Comparison of ENCODE assay signal across 19 cellular contexts in the genomic region with DNA sequence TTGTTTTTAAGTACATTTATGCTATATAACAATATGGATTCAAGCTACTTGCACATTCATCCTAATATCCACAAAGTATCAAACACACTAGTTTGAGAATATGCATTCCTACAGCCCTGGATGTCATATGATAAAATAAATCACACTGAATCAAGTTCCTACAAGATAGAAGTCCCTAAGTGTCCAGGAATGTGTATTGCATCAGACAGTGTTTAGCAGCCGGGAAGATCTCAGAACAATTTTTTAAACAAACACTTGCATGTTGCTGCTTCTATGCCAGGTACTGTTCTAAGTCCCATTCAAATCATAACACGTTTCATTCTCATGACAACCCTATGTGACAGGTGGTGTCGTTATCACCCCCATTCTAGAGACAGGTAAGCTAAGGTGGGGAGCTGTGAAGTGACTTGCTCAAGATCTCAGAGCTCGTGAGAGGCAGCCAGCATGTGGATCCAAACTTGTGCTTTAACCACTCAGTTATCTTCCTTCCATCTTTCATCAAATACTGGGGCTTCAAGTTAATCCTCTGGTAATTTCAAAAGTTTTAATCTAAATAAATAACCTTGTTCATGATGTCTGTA.
DNase-seq lines count a peak whose midpoint lies in the region; ATAC-seq and TF ChIP-seq lines count a peak whose summit lies in the region.
"Had no signal": no experiment of that assay in that cellular context is flagged by ENCODE, and none has a peak within 500 bp of the region (broad histone marks: within the 10 kb centered on the region; RNA-seq: fewer than 3 reads in every experiment).

No MANE protein-coding gene starts in this region.

- H3K4me3 ChIP-seq in fibroblast of lung (replicated peaks in 1 of 4; ENCODE audit: control extremely low read depth in 1 of 4, insufficient read depth in 1 of 4, low read depth in 3 of 4, low read length in 4 of 4): no peak overlapping the region
- H3K4me3 ChIP-seq in trophoblast cell (ENCODE audit: low read depth, low read length): no peak overlapping the region
- H3K4me3 ChIP-seq: BLaER1 treated with 17β-estradiol and CSF1 and Interleukin-3, amounts not matched to agents 10 nM and 100 nM; uterus had no signal

- H3K9me3 ChIP-seq in fibroblast of lung (ENCODE audit: control insufficient read depth, insufficient read depth, low read depth, low read length) (no peaks in the 10 kb centered on the region), trophoblast cell (ENCODE audit: insufficient read depth, low read depth, low read length) (peaks cover 2% of the 10 kb centered on the region)
- H3K9me3 ChIP-seq: uterus had no signal

- H2BK5ac ChIP-seq in trophoblast cell (ENCODE audit: low read depth, low read length, poor library complexity): no peak overlapping the region

- H3K27me3 ChIP-seq in fibroblast of lung (ENCODE audit: control insufficient read depth, insufficient read depth, low read length): no peaks in the 10 kb centered on the region
- H3K27me3 ChIP-seq in trophoblast cell (ENCODE audit: insufficient read depth, low read length): no peaks in the 10 kb centered on the region
- H3K27me3 ChIP-seq: BLaER1 treated with 17β-estradiol and CSF1 and Interleukin-3, amounts not matched to agents 10 nM and 100 nM; uterus had no signal

- no peak overlapping the region for H4K12ac ChIP-seq in trophoblast cell (ENCODE audit: low read depth, low read length)

- H3K27ac ChIP-seq in fibroblast of lung (ENCODE audit: insufficient read depth, low read length) (no peak overlapping the region), trophoblast cell (ENCODE audit: low read depth, low read length) (no peak overlapping the region)
- H3K27ac ChIP-seq: BLaER1 treated with 17β-estradiol and CSF1 and Interleukin-3, amounts not matched to agents 10 nM and 100 nM; uterus had no signal

- no peaks in the 10 kb centered on the region for H4K20me1 ChIP-seq in fibroblast of lung (ENCODE audit: control insufficient read depth, extremely low read depth, insufficient read depth, low read length)
- H4K20me1 ChIP-seq: BLaER1 treated with 17β-estradiol and CSF1 and Interleukin-3, amounts not matched to agents 10 nM and 100 nM had no signal

- H3K18ac ChIP-seq in trophoblast cell (ENCODE audit: low read length): no peak overlapping the region

- peak overlapping the region; percentile 15 for H2BK12ac ChIP-seq in trophoblast cell (ENCODE audit: low read length)

- H3K36me3 ChIP-seq in fibroblast of lung (ENCODE audit: control insufficient read depth, insufficient read depth, low read length) (no peaks in the 10 kb centered on the region), trophoblast cell (ENCODE audit: control insufficient read depth in 1 of 2, insufficient read depth in 2 of 2, low read length in 2 of 2) (peaks cover 4 to 5% of the 10 kb centered on the region in 2 experiments)
- H3K36me3 ChIP-seq: uterus had no signal

- ATAC-seq in SK-N-SH treated with all-trans-retinoic acid at 6 μM for 48 hours (peak; percentile 29; the same call in 2 of the 3 replicates), HG03108 (IDR thresholded peaks at IDR 0.05; ENCODE audit: unreplicated experiment) (no peak)
- ATAC-seq: left lobe of liver had no signal

- no peak overlapping the region for H4K91ac ChIP-seq in trophoblast cell (ENCODE audit: low read depth, low read length)

- H3K79me1 ChIP-seq in trophoblast cell (ENCODE audit: low read length): peaks cover 5% of the 10 kb centered on the region

- H2AFZ ChIP-seq in fibroblast of lung (ENCODE audit: low read length) (no peak overlapping the region), trophoblast cell (ENCODE audit: insufficient read depth, low read length, poor library complexity) (no peak overlapping the region)

- H2AK5ac ChIP-seq in trophoblast cell (ENCODE audit: low read length): no peak overlapping the region

- no peaks in the 10 kb centered on the region for H3K79me2 ChIP-seq in fibroblast of lung (ENCODE audit: control insufficient read depth, insufficient read depth, low read length)
- H3K79me2 ChIP-seq in trophoblast cell (ENCODE audit: control insufficient read depth, insufficient read depth, low read length, poor library complexity): no peaks in the 10 kb centered on the region

- DNase-seq in EH (ENCODE audit: low read depth) (peak; percentile 85), fibroblast of lung (ENCODE audit: low read depth in 2 of 2) (peak; percentile 61 to 73), trophoblast cell (peak in 1 of 2 donors; percentile 56), G401 (ENCODE audit: low spot score) (no peak), occipital lobe (lab: John Stamatoyannopoulos, UW) (no peak), HUDEP-2 (lab: John Stamatoyannopoulos, UW; ENCODE audit: unreplicated experiment in 76 of 76) (no peak)
- DNase-seq: activated CD4-positive, alpha-beta T cell treated with anti-CD3 and anti-CD28 coated beads, Interleukin-2, amount 10 ng/mL, durations not matched to agents 7 days and 5 days; activated T-cell treated with anti-CD3 and anti-CD28 coated beads for 4 hours; cerebellar nuclear complex; naive B cell; NCI-H1694 treated with DMSO at 0.1 percent for 48 hours; NCI-H446 treated with DMSO at 0.1 percent for 48 hours; posterior cingulate gyrus; stimulated activated naive CD8-positive, alpha-beta T cell treated with anti-CD3 and anti-CD28 coated beads, Interleukin-15, Interleukin-2, amounts not matched to agents 100 U/mL and 50 U/mL, for 24 hours; uterus had no signal

- H3K4ac ChIP-seq in trophoblast cell (ENCODE audit: low read depth, low read length): no peak overlapping the region

- no peak overlapping the region for H2BK120ac ChIP-seq in trophoblast cell (ENCODE audit: insufficient read depth, low read length, poor library complexity)

- no peak for TF ChIP-seq CTCF in fibroblast of lung (conservative IDR thresholded peaks at IDR 0.05 in 1 of 2, IDR thresholded peaks at IDR 0.05 in 1 of 2; ENCODE audit: low read depth in 1 of 2, low read length in 2 of 2)

- no peak overlapping the region for H3K9ac ChIP-seq in fibroblast of lung (ENCODE audit: insufficient read depth, low read length)
- no peak overlapping the region for H3K9ac ChIP-seq in trophoblast cell (ENCODE audit: low read length)
- H3K9ac ChIP-seq: BLaER1 treated with 17β-estradiol and CSF1 and Interleukin-3, amounts not matched to agents 10 nM and 100 nM had no signal

- H3K23ac ChIP-seq in trophoblast cell (ENCODE audit: low read length): no peak overlapping the region

- no peak overlapping the region for H3K14ac ChIP-seq in trophoblast cell (ENCODE audit: low read length)

- H3K4me1 ChIP-seq in fibroblast of lung (ENCODE audit: control insufficient read depth, extremely low read depth, insufficient read depth, low read length) (peaks cover 16% of the 10 kb centered on the region), trophoblast cell (ENCODE audit: control insufficient read depth in 1 of 2, insufficient read depth in 2 of 2, low read length in 2 of 2) (peaks cover 7% of the 10 kb centered on the region in 2 experiments)
- H3K4me1 ChIP-seq: uterus had no signal

- no CpG with 5 or more reads among the region's 4 CpGs for WGBS in trophoblast cell (ENCODE audit: extremely low coverage, insufficient coverage, insufficient read length)

- in situ Hi-C loops in G401 (cut with HindIII; ENCODE audit: low sequenced_read_pairs): no loop called here

- H3K4me2 ChIP-seq in fibroblast of lung (ENCODE audit: extremely low read depth, insufficient read depth, low read length) (no peak overlapping the region), trophoblast cell (ENCODE audit: low read length) (no peak overlapping the region)
- H3K4me2 ChIP-seq: BLaER1 treated with 17β-estradiol and CSF1 and Interleukin-3, amounts not matched to agents 10 nM and 100 nM had no signal

- H4K8ac ChIP-seq in trophoblast cell (ENCODE audit: low read depth, low read length): no peak overlapping the region

TF ChIP-seq in SK-N-SH treated with all-trans-retinoic acid at 6 μM for 48 hours, 23 proteins besides CTCF, POLR2A, EP300 and RAD21 (continues in another document):
- TF ChIP-seq ZFP30 (CRISPR knock-in tag; IDR thresholded peaks at IDR 0.05) (no peak), ZFP3 (CRISPR knock-in tag; IDR thresholded peaks at IDR 0.05) (no peak), SNAI2 (CRISPR knock-in tag; IDR thresholded peaks at IDR 0.05) (no peak), RARB (CRISPR knock-in tag; IDR thresholded peaks at IDR 0.05) (no peak), ISL1 (CRISPR knock-in tag; IDR thresholded peaks at IDR 0.05) (no peak), GLIS3 (CRISPR knock-in tag; IDR thresholded peaks at IDR 0.05) (no peak), ZNF8 (CRISPR knock-in tag; IDR thresholded peaks at IDR 0.05) (no peak), ARNTL (CRISPR knock-in tag; IDR thresholded peaks at IDR 0.05; ENCODE audit: borderline replicate concordance, low read depth) (no peak), ZC3H10 (CRISPR knock-in tag; IDR thresholded peaks at IDR 0.05) (no peak), ZNF70 (CRISPR knock-in tag; IDR thresholded peaks at IDR 0.05) (no peak)
- TF ChIP-seq, protein P1, sequence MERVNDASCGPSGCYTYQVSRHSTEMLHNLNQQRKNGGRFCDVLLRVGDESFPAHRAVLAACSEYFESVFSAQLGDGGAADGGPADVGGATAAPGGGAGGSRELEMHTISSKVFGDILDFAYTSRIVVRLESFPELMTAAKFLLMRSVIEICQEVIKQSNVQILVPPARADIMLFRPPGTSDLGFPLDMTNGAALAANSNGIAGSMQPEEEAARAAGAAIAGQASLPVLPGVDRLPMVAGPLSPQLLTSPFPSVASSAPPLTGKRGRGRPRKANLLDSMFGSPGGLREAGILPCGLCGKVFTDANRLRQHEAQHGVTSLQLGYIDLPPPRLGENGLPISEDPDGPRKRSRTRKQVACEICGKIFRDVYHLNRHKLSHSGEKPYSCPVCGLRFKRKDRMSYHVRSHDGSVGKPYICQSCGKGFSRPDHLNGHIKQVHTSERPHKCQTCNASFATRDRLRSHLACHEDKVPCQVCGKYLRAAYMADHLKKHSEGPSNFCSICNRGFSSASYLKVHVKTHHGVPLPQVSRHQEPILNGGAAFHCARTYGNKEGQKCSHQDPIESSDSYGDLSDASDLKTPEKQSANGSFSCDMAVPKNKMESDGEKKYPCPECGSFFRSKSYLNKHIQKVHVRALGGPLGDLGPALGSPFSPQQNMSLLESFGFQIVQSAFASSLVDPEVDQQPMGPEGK (CRISPR knock-in tag; IDR thresholded peaks at IDR 0.05; ENCODE audit: borderline replicate concordance): no peak
- TF ChIP-seq, protein P2, sequence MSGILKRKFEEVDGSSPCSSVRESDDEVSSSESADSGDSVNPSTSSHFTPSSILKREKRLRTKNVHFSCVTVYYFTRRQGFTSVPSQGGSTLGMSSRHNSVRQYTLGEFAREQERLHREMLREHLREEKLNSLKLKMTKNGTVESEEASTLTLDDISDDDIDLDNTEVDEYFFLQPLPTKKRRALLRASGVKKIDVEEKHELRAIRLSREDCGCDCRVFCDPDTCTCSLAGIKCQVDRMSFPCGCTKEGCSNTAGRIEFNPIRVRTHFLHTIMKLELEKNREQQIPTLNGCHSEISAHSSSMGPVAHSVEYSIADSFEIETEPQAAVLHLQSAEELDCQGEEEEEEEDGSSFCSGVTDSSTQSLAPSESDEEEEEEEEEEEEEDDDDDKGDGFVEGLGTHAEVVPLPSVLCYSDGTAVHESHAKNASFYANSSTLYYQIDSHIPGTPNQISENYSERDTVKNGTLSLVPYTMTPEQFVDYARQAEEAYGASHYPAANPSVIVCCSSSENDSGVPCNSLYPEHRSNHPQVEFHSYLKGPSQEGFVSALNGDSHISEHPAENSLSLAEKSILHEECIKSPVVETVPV (CRISPR knock-in tag; IDR thresholded peaks at IDR 0.05): no peak

Comparison
In these comparisons a context has a peak if more than half of its experiments do, and no peak if none do; other contexts are left out.
1. DNase-seq: peak in EH (single experiment) and fibroblast of lung (2 of 2); none in G401 (single experiment), occipital lobe (single experiment) and HUDEP-2 (0 of 76).